ENCODE assay signal across 11 cellular contexts in genomic region chr16:81265658-81266451, GRCh38. TPM values are rescaled to one million over a fixed set of nuclear protein-coding genes. Genes with fewer than 3 reads are reported as not detected.
DNase-seq lines count a peak whose midpoint lies in the region; ATAC-seq and TF ChIP-seq lines count a peak whose summit lies in the region.
"Had no signal": no experiment of that assay in that cellular context is flagged by ENCODE, and none has a peak within 500 bp of the region (broad histone marks: within the 10 kb centered on the region; RNA-seq: fewer than 3 reads in every experiment).

No MANE protein-coding gene starts in this region.

- ATAC-seq in sciatic nerve, result peak; percentile 93
- ATAC-seq in GM21447 (IDR thresholded peaks at IDR 0.05; ENCODE audit: unreplicated experiment), result no peak
- no peak for ATAC-seq in GM18858 (IDR thresholded peaks at IDR 0.05; ENCODE audit: unreplicated experiment)

- H3K36me3 ChIP-seq in HEK293 (ENCODE audit: control insufficient read depth in 2 of 2, insufficient read depth in 1 of 2, low read length in 2 of 2) (no peaks in the 10 kb centered on the region), brain microvascular endothelial cell (replicated peaks) (no peaks in the 10 kb centered on the region)

- DNase-seq in dedifferentiated amniotic fluid mesenchymal stem cell (ENCODE audit: extremely low spot score), result peak; percentile 38
- peak; percentile 10 for DNase-seq in iris pigment epithelial cell (ENCODE audit: low read depth)
- peak; percentile 78 for DNase-seq in sciatic nerve (ENCODE audit: low spot score)
- no peak for DNase-seq in brain microvascular endothelial cell
- DNase-seq in SW 1271 (lab: John Stamatoyannopoulos, UW), result no peak
- DNase-seq: cerebellar nuclear complex, NCI-H526 treated with DMSO at 0.1 percent for 48 hours had no signal

- intact Hi-C loops in sciatic nerve (cut with DNase I), result no loop called here

- in situ Hi-C loops in brain microvascular endothelial cell (cut with HindIII; ENCODE audit: low pct_ligation_motif_present, low sequenced_read_pairs), result no loop called here

- POLR2A ChIA-PET in HEK293 (lab: Yijun Ruan, JAX), result interaction anchor here (0.9 kb wide), 2 partner anchors 10 to 49 kb away, joined by 3 to 5 read pairs; partner anchors contain the start of gene GAN

- H3K4me1 ChIP-seq in HEK293 (ENCODE audit: control insufficient read depth, insufficient read depth, low read length), result no peaks in the 10 kb centered on the region

- CTCF ChIA-PET in HEK293 (lab: Yijun Ruan, JAX), result interaction anchor here (1.0 kb wide), 1 partner anchor 76 kb away, joined by 3 read pairs; no protein-coding TSS in a partner anchor

- no peak for TF ChIP-seq CTCF in HEK293 (tag by site-specific recombination; IDR thresholded peaks at IDR 0.05)
- no peak for TF ChIP-seq CTCF in brain microvascular endothelial cell (IDR thresholded peaks at IDR 0.05; ENCODE audit: low read depth, low read length, missing control alignments)

- no peak overlapping the region for H3K27ac ChIP-seq in HEK293 (ENCODE audit: extremely low read depth, low read depth, low read length)
- no peak overlapping the region for H3K27ac ChIP-seq in brain microvascular endothelial cell
- H3K27ac ChIP-seq: KMS-11 had no signal

- H3K9me3 ChIP-seq in HEK293 (ENCODE audit: control insufficient read depth, insufficient read depth, low read depth, low read length), result no peaks in the 10 kb centered on the region

- no peak overlapping the region for H3K4me3 ChIP-seq in HEK293 (ENCODE audit: low read depth, low read length)
- no peak overlapping the region for H3K4me3 ChIP-seq in brain microvascular endothelial cell (ENCODE audit: low read depth, low read length)

- H3K27me3 ChIP-seq in brain microvascular endothelial cell (replicated peaks), result no peaks in the 10 kb centered on the region

TF ChIP-seq in HEK293, 187 proteins besides CTCF, POLR2A, EP300 and RAD21 (continues in another document):
- TF ChIP-seq ZBTB44 (tag by site-specific recombination; IDR thresholded peaks at IDR 0.05) (no peak), ZIC2 (tag by site-specific recombination; IDR thresholded peaks at IDR 0.05) (0 out of 2 replicates have a peak, but pooled peaks have one; percentile 15), YY1 (tag by site-specific recombination; IDR thresholded peaks at IDR 0.05) (no peak), ZNF266 (tag by site-specific recombination; IDR thresholded peaks at IDR 0.05; ENCODE audit: low read depth) (no peak), ZFHX2 (tag by site-specific recombination; conservative IDR thresholded peaks at IDR 0.05) (peak; percentile 91), ZNF530 (tag by site-specific recombination; IDR thresholded peaks at IDR 0.05; ENCODE audit: low read depth) (no peak), ZBTB6 (tag by site-specific recombination; IDR thresholded peaks at IDR 0.05) (no peak), KLF7 (tag by site-specific recombination; IDR thresholded peaks at IDR 0.05; ENCODE audit: borderline replicate concordance) (no peak), ZBTB17 (tag by site-specific recombination; IDR thresholded peaks at IDR 0.05) (peak; percentile 93), ZNF518A (tag by site-specific recombination; conservative IDR thresholded peaks at IDR 0.05; ENCODE audit: low read depth) (no peak), PRDM2 (tag by site-specific recombination; IDR thresholded peaks at IDR 0.05; ENCODE audit: borderline replicate concordance) (no peak)

RNA-seq across cellular contexts. Expression of gene BCO1, which starts 27.4 kb away (rescaled TPM):
- total RNA-seq in sciatic nerve, result not detected

RNA-seq across cellular contexts. Expression of gene GAN, which starts 48.9 kb away (rescaled TPM):
- total RNA-seq in sciatic nerve, result 16.4 TPM

Comparison
In these comparisons a context has a peak if more than half of its experiments do, and no peak if none do; other contexts are left out.
1. DNase-seq: peak in dedifferentiated amniotic fluid mesenchymal stem cell (single experiment), iris pigment epithelial cell (single experiment) and sciatic nerve (single experiment); none in brain microvascular endothelial cell (single experiment) and SW 1271 (0 of 2).